15 cellular contexts compared by ENCODE assay signal in the genomic region with DNA sequence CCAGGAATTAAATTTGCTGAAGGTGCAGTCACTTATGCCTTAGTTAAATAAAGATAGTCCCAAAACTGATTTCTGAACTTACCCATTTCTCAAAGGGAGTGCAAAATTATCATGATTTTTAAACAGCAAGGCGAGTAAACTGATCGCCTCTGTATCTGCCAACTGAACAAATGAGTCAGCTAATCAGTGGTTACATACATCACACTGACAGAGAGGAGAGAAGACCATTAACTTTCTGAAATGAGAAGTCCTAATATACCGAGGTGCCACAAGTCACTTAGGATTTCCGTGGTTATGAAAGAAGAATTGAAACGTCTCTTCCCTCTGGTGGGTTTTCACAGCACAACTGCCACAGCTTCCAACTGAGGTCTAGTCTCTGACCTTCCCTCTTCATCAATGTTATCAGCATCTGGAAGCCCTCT.
A peak's percentile ranks its signal among the peaks of the same experiment; 100 is the strongest.
DNase-seq lines count a peak whose midpoint lies in the region; ATAC-seq and TF ChIP-seq lines count a peak whose summit lies in the region.
"Had no signal": no experiment of that assay in that cellular context is flagged by ENCODE, and none has a peak within 500 bp of the region (broad histone marks: within the 10 kb centered on the region; RNA-seq: fewer than 3 reads in every experiment).

No MANE protein-coding gene starts in this region.

- H3K27me3 Mint-ChIP-seq in chondrocyte (ENCODE audit: low read depth) = no peaks in the 10 kb centered on the region
- H3K27me3 Mint-ChIP-seq: CD4-positive, alpha-beta T cell had no signal

- H3K9me3 ChIP-seq in mesenchymal stem cell (ENCODE audit: control insufficient read depth, low read length) = no peaks in the 10 kb centered on the region
- H3K9me3 ChIP-seq: esophagus squamous epithelium, SJSA1 had no signal

- ATAC-seq in GM18861 (IDR thresholded peaks at IDR 0.05; ENCODE audit: unreplicated experiment) (peak; percentile 81), HG03378 (IDR thresholded peaks at IDR 0.05; ENCODE audit: unreplicated experiment) (peak; percentile 78), SK-N-SH treated with all-trans-retinoic acid at 6 μM for 48 hours (peak; percentile 7; the same call in 2 of the 3 replicates)
- ATAC-seq: natural killer cell had no signal

- H3K14ac ChIP-seq in mesenchymal stem cell (ENCODE audit: low read length in 2 of 2) = no peak overlapping the region

- H3K9me3 Mint-ChIP-seq in chondrocyte (ENCODE audit: low read depth) = no peaks in the 10 kb centered on the region
- H3K9me3 Mint-ChIP-seq: CD4-positive, alpha-beta T cell; natural killer cell had no signal

- H4K91ac ChIP-seq in mesenchymal stem cell (ENCODE audit: low read length) = no peak overlapping the region

- no peak overlapping the region for H3K4me2 ChIP-seq in mesenchymal stem cell (ENCODE audit: low read length, poor library complexity, severe bottlenecking)

- 24% methylated on average over 5 of the region's 5 CpGs for WGBS in mesenchymal stem cell

- no peak overlapping the region for H2BK15ac ChIP-seq in mesenchymal stem cell (ENCODE audit: low read depth, poor library complexity, severe bottlenecking)

- H2AK5ac ChIP-seq in mesenchymal stem cell (ENCODE audit: low read length, severe bottlenecking) = peak overlapping the region; percentile 28

- no peaks in the 10 kb centered on the region for H3K27me3 ChIP-seq in mesenchymal stem cell (ENCODE audit: control insufficient read depth in 1 of 2, insufficient read depth in 1 of 2, low read length in 2 of 2)
- H3K27me3 ChIP-seq: esophagus squamous epithelium, SJSA1 had no signal

- no peak overlapping the region for H3K4me3 ChIP-seq in mesenchymal stem cell (ENCODE audit: insufficient read depth in 1 of 2, low read depth in 1 of 2, low read length in 2 of 2)
- H3K4me3 ChIP-seq: esophagus squamous epithelium, SJSA1 had no signal

- no peak overlapping the region for H3K4me3 Mint-ChIP-seq in chondrocyte (ENCODE audit: unreplicated experiment)
- H3K4me3 Mint-ChIP-seq: CD4-positive, alpha-beta T cell; natural killer cell had no signal

- H3K27ac ChIP-seq in mesenchymal stem cell (ENCODE audit: low read length, poor library complexity, severe bottlenecking) = no peak overlapping the region
- H3K27ac ChIP-seq: esophagus squamous epithelium, SJSA1 had no signal

- no peak overlapping the region for H3K27ac Mint-ChIP-seq in chondrocyte (ENCODE audit: unreplicated experiment)
- H3K27ac Mint-ChIP-seq: CD4-positive, alpha-beta T cell; natural killer cell had no signal

- peak; percentile 51 for DNase-seq in mesenchymal stem cell
- DNase-seq in NCI-H345 treated with DMSO at 0.1 percent for 48 hours (lab: John Stamatoyannopoulos, UW; ENCODE audit: unreplicated experiment) = no peak
- no peak for DNase-seq in amygdala (lab: John Stamatoyannopoulos, UW)
- DNase-seq in chondrocyte (ENCODE audit: low spot score) = no peak
- no peak for DNase-seq in GM03348 (ENCODE audit: low spot score)
- DNase-seq: activated CD4-positive, alpha-beta T cell treated with anti-CD3 and anti-CD28 coated beads, Interleukin-2, amount 50 U/mL, for 4 hours; activated gamma-delta T cell; CD4-positive, alpha-beta T cell; esophagus squamous epithelium; natural killer cell; NCI-H524 had no signal

- H3K9ac ChIP-seq in mesenchymal stem cell (ENCODE audit: low read length) = no peak overlapping the region

- H2BK120ac ChIP-seq in mesenchymal stem cell (ENCODE audit: low read depth, low read length) = no peak overlapping the region

- peaks cover 38% of the 10 kb centered on the region for H3K4me1 Mint-ChIP-seq in chondrocyte (ENCODE audit: low read depth)
- H3K4me1 Mint-ChIP-seq: natural killer cell had no signal

- H3K36me3 ChIP-seq in mesenchymal stem cell (ENCODE audit: control insufficient read depth in 1 of 2, insufficient read depth in 2 of 2, low read depth in 1 of 2, low read length in 2 of 2) = no peaks in the 10 kb centered on the region
- H3K36me3 ChIP-seq: esophagus squamous epithelium, SJSA1 had no signal

- H3K4me1 ChIP-seq in mesenchymal stem cell (ENCODE audit: control insufficient read depth, insufficient read depth, low read depth, low read length) = peaks cover 3% of the 10 kb centered on the region
- H3K4me1 ChIP-seq: esophagus squamous epithelium had no signal

- H2BK12ac ChIP-seq in mesenchymal stem cell (ENCODE audit: low read length in 2 of 2) = peak overlapping the region; percentile 35 to 92

- TF ChIP-seq CTCF in chondrocyte (IDR thresholded peaks at IDR 0.05) = no peak

- H3K36me3 Mint-ChIP-seq in chondrocyte (ENCODE audit: low read depth) = no peaks in the 10 kb centered on the region
- H3K36me3 Mint-ChIP-seq: natural killer cell had no signal

- H3K18ac ChIP-seq in mesenchymal stem cell (ENCODE audit: low read depth in 1 of 2, low read length in 2 of 2) = peak overlapping the region; percentile 47 to 66

- H2AFZ ChIP-seq in mesenchymal stem cell (ENCODE audit: low read depth, low read length) = no peak overlapping the region

- H4K8ac ChIP-seq in mesenchymal stem cell (ENCODE audit: low read length) = peak overlapping the region; percentile 79

- H2BK5ac ChIP-seq in mesenchymal stem cell (ENCODE audit: low read depth, low read length, poor library complexity, severe bottlenecking) = no peak overlapping the region

- H3K23ac ChIP-seq in mesenchymal stem cell (ENCODE audit: low read length in 2 of 2) = no peak overlapping the region

- peak overlapping the region in 1 of 2 experiments; percentile 64 for H3K4ac ChIP-seq in mesenchymal stem cell (ENCODE audit: low read depth in 1 of 2, low read length in 2 of 2)

- peaks cover 7% of the 10 kb centered on the region for H3K79me1 ChIP-seq in mesenchymal stem cell (replicated peaks; ENCODE audit: low read length, poor library complexity, severe bottlenecking)

TF ChIP-seq in SK-N-SH treated with all-trans-retinoic acid at 6 μM for 48 hours, 23 proteins besides CTCF, POLR2A, EP300 and RAD21:
- TF ChIP-seq ZNF70 (CRISPR knock-in tag; IDR thresholded peaks at IDR 0.05) (no peak), ISL1 (CRISPR knock-in tag; IDR thresholded peaks at IDR 0.05) (no peak), GLIS3 (CRISPR knock-in tag; IDR thresholded peaks at IDR 0.05) (no peak), ZNF565 (CRISPR knock-in tag; conservative IDR thresholded peaks at IDR 0.05; ENCODE audit: low read depth) (no peak), ESRRG (CRISPR knock-in tag; IDR thresholded peaks at IDR 0.05) (no peak), BACH2 (CRISPR knock-in tag; IDR thresholded peaks at IDR 0.05; ENCODE audit: borderline replicate concordance) (no peak), OSR1 (CRISPR knock-in tag; IDR thresholded peaks at IDR 0.05) (no peak), RARB (CRISPR knock-in tag; IDR thresholded peaks at IDR 0.05) (no peak)
- TF ChIP-seq, protein P1, sequence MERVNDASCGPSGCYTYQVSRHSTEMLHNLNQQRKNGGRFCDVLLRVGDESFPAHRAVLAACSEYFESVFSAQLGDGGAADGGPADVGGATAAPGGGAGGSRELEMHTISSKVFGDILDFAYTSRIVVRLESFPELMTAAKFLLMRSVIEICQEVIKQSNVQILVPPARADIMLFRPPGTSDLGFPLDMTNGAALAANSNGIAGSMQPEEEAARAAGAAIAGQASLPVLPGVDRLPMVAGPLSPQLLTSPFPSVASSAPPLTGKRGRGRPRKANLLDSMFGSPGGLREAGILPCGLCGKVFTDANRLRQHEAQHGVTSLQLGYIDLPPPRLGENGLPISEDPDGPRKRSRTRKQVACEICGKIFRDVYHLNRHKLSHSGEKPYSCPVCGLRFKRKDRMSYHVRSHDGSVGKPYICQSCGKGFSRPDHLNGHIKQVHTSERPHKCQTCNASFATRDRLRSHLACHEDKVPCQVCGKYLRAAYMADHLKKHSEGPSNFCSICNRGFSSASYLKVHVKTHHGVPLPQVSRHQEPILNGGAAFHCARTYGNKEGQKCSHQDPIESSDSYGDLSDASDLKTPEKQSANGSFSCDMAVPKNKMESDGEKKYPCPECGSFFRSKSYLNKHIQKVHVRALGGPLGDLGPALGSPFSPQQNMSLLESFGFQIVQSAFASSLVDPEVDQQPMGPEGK (CRISPR knock-in tag; IDR thresholded peaks at IDR 0.05; ENCODE audit: borderline replicate concordance) = no peak
- TF ChIP-seq, protein P2, sequence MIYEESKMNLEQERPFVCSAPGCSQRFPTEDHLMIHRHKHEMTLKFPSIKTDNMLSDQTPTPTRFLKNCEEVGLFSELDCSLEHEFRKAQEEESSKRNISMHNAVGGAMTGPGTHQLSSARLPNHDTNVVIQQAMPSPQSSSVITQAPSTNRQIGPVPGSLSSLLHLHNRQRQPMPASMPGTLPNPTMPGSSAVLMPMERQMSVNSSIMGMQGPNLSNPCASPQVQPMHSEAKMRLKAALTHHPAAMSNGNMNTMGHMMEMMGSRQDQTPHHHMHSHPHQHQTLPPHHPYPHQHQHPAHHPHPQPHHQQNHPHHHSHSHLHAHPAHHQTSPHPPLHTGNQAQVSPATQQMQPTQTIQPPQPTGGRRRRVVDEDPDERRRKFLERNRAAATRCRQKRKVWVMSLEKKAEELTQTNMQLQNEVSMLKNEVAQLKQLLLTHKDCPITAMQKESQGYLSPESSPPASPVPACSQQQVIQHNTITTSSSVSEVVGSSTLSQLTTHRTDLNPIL (CRISPR knock-in tag; IDR thresholded peaks at IDR 0.05; ENCODE audit: low read depth) = no peak
- TF ChIP-seq, protein P3, sequence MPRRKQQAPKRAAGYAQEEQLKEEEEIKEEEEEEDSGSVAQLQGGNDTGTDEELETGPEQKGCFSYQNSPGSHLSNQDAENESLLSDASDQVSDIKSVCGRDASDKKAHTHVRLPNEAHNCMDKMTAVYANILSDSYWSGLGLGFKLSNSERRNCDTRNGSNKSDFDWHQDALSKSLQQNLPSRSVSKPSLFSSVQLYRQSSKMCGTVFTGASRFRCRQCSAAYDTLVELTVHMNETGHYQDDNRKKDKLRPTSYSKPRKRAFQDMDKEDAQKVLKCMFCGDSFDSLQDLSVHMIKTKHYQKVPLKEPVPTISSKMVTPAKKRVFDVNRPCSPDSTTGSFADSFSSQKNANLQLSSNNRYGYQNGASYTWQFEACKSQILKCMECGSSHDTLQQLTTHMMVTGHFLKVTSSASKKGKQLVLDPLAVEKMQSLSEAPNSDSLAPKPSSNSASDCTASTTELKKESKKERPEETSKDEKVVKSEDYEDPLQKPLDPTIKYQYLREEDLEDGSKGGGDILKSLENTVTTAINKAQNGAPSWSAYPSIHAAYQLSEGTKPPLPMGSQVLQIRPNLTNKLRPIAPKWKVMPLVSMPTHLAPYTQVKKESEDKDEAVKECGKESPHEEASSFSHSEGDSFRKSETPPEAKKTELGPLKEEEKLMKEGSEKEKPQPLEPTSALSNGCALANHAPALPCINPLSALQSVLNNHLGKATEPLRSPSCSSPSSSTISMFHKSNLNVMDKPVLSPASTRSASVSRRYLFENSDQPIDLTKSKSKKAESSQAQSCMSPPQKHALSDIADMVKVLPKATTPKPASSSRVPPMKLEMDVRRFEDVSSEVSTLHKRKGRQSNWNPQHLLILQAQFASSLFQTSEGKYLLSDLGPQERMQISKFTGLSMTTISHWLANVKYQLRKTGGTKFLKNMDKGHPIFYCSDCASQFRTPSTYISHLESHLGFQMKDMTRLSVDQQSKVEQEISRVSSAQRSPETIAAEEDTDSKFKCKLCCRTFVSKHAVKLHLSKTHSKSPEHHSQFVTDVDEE (CRISPR knock-in tag; IDR thresholded peaks at IDR 0.05) = no peak
TF ChIP-seq in SK-N-SH treated with all-trans-retinoic acid at 6 μM for 48 hours: peak in this region for 0.

Comparison
In these comparisons a context has a peak if more than half of its experiments do, and no peak if none do; other contexts are left out.
1. ATAC-seq: peak in every context shown above with its lines; median percentile 81 in GM18861; 78 in HG03378; 7 in SK-N-SH treated with all-trans-retinoic acid at 6 μM for 48 hours.